Comparison of ENCODE assay signal across 10 cellular contexts in genomic region chr1:91697322-91698260, GRCh38.
DNase-seq lines count a peak whose midpoint lies in the region; ATAC-seq, FAIRE-seq and TF ChIP-seq lines count a peak whose summit lies in the region.
"Had no signal": no experiment of that assay in that cellular context is flagged by ENCODE, and none has a peak within 500 bp of the region (broad histone marks: within the 10 kb centered on the region; RNA-seq: fewer than 3 reads in every experiment).

No MANE protein-coding gene starts in this region.

- TF ChIP-seq CTCF in parathyroid adenoma (IDR thresholded peaks at IDR 0.05) (no peak), pancreas (IDR thresholded peaks at IDR 0.05) (no peak)

- peaks cover 60% of the 10 kb centered on the region for H3K36me3 Mint-ChIP-seq in activated naive CD4-positive, alpha-beta T cell treated with anti-CD3 and anti-CD28 coated beads, Interleukin-2, amount 10 ng/mL, durations not matched to agents 7 days and 5 days

- peak; percentile 79 for DNase-seq in activated naive CD4-positive, alpha-beta T cell treated with anti-CD3 and anti-CD28 coated beads, Interleukin-2, amount 10 ng/mL, durations not matched to agents 7 days and 5 days
- DNase-seq in foreskin melanocyte (no peak), iPS-NIHi11 (ENCODE audit: low spot score) (no peak), pancreas (no peak), NCI-H2029 (lab: John Stamatoyannopoulos, UW) (no peak)

- H3K36me3 ChIP-seq in parathyroid adenoma (ENCODE audit: control insufficient read depth, insufficient read depth, low read length) (no peaks in the 10 kb centered on the region), pancreas (no peaks in the 10 kb centered on the region)
- H3K36me3 ChIP-seq: thoracic aorta had no signal

- no peak overlapping the region for H3K9ac ChIP-seq in parathyroid adenoma

- CTCF ChIA-PET in activated naive CD4-positive, alpha-beta T cell treated with anti-CD3 and anti-CD28 coated beads, Interleukin-2, amount 10 ng/mL, durations not matched to agents 7 days and 5 days (lab: Charles Lee) = interaction anchor here (1.0 to 1.1 kb wide), 2 partner anchors 17 to 107 kb away, joined by 3 read pairs; no protein-coding TSS in a partner anchor

- no peaks in the 10 kb centered on the region for H3K9me3 Mint-ChIP-seq in activated naive CD4-positive, alpha-beta T cell treated with anti-CD3 and anti-CD28 coated beads, Interleukin-2, amount 10 ng/mL, durations not matched to agents 7 days and 5 days
- H3K9me3 Mint-ChIP-seq: IgD-negative memory B cell had no signal

- no peak for FAIRE-seq in pancreas (lab: Jason Lieb, UNC)

- H2AFZ ChIP-seq in parathyroid adenoma = no peak overlapping the region

- no peaks in the 10 kb centered on the region for H3K27me3 ChIP-seq in parathyroid adenoma (ENCODE audit: control insufficient read depth, insufficient read depth, low read length)
- H3K27me3 ChIP-seq in pancreas = no peaks in the 10 kb centered on the region

- H3K9me3 ChIP-seq in parathyroid adenoma (ENCODE audit: control insufficient read depth, low read length) (no peaks in the 10 kb centered on the region), pancreas (no peaks in the 10 kb centered on the region)
- H3K9me3 ChIP-seq: thoracic aorta had no signal

- no peak overlapping the region for H3K4me3 ChIP-seq in parathyroid adenoma (ENCODE audit: low read depth, low read length)
- no peak overlapping the region for H3K4me3 ChIP-seq in pancreas
- H3K4me3 ChIP-seq: thoracic aorta had no signal

- H3K79me2 ChIP-seq in parathyroid adenoma = no peaks in the 10 kb centered on the region

- H3K27ac Mint-ChIP-seq in activated naive CD4-positive, alpha-beta T cell treated with anti-CD3 and anti-CD28 coated beads, Interleukin-2, amount 10 ng/mL, durations not matched to agents 7 days and 5 days = peak overlapping the region; percentile 90
- H3K27ac Mint-ChIP-seq: IgD-negative memory B cell had no signal

- H3K27ac ChIP-seq in parathyroid adenoma (peak overlapping the region; percentile 40), pancreas (no peak overlapping the region)
- H3K27ac ChIP-seq: thoracic aorta had no signal

- peak overlapping the region; percentile 42 for H3K4me3 Mint-ChIP-seq in activated naive CD4-positive, alpha-beta T cell treated with anti-CD3 and anti-CD28 coated beads, Interleukin-2, amount 10 ng/mL, durations not matched to agents 7 days and 5 days

- ATAC-seq in GM19372 (IDR thresholded peaks at IDR 0.05; ENCODE audit: low read depth, unreplicated experiment) = peak; percentile 65
- ATAC-seq in HG03280 (IDR thresholded peaks at IDR 0.05; ENCODE audit: unreplicated experiment) = peak; percentile 85
- no peak for ATAC-seq in pancreas

- peaks cover 43% of the 10 kb centered on the region for H3K4me1 Mint-ChIP-seq in activated naive CD4-positive, alpha-beta T cell treated with anti-CD3 and anti-CD28 coated beads, Interleukin-2, amount 10 ng/mL, durations not matched to agents 7 days and 5 days

- no peaks in the 10 kb centered on the region for H3K27me3 Mint-ChIP-seq in activated naive CD4-positive, alpha-beta T cell treated with anti-CD3 and anti-CD28 coated beads, Interleukin-2, amount 10 ng/mL, durations not matched to agents 7 days and 5 days
- H3K27me3 Mint-ChIP-seq: IgD-negative memory B cell had no signal

- H3K4me1 ChIP-seq in parathyroid adenoma (no peaks in the 10 kb centered on the region), pancreas (peaks cover 22 to 40% (median 39%) of the 10 kb centered on the region in 3 donors)

- H3K4me2 ChIP-seq in parathyroid adenoma (ENCODE audit: low read length) = no peak overlapping the region

- 40 to 42% methylated on average over 5 of the region's 5 CpGs for WGBS in pancreas, 2 donors

- intact Hi-C loops in pancreas (cut with DNase I) = no loop called here

Comparison
In these comparisons a context has a peak if more than half of its experiments do, and no peak if none do; other contexts are left out.
1. ATAC-seq: peak in GM19372 (single experiment) and HG03280 (single experiment); none in pancreas (0 of 4).